Comparison of ENCODE assay signal across 1 cellular context in the genomic region with DNA sequence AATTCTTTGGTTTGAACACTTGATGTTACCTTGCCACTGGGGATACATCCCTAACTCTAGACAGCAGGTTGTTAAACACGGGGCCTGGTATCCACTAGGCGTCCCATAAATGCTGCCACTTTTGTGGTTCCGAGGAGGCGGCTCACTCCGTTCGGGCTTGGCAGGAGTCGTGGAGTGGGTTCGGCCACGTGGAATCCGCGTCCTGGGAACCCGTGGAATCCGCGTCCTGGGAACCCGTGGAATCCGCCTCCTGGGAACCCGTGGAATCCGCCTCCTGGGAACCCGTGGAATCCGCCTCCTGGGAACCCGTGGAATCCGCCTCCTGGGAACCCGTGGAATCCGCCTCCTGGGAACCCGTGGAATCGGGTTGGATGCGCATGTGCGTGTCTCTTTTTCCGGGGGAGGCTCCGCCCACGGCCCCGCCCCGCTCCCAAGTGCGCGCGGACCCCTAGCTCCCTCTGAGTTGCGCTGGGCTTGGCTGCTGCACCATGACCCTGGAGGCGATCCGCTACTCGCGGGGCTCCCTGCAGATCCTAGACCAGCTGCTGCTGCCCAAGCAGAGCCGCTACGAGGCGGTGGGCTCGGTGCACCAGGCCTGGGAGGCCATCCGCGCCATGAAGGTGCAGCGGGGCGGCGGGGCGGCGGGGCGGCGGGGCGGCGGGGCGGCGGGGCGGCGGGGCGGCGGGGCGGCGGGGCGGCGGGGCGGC.
TF ChIP-seq lines count a peak whose summit lies in the region.

A gene (plus strand): TSS at position 422 of the 707 bp plus-strand sequence. CDS start 67 bp downstream, at position 489.

TF ChIP-seq in K562, 482 proteins besides CTCF, POLR2A, EP300 and RAD21 (continued from another document and continues in another):
- TF ChIP-seq, protein P1, sequence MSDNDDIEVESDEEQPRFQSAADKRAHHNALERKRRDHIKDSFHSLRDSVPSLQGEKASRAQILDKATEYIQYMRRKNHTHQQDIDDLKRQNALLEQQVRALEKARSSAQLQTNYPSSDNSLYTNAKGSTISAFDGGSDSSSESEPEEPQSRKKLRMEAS (CRISPR knock-in tag; IDR thresholded peaks at IDR 0.05), result peak; percentile 70; the same call in 1 of the 2 replicates
- TF ChIP-seq, protein P2, sequence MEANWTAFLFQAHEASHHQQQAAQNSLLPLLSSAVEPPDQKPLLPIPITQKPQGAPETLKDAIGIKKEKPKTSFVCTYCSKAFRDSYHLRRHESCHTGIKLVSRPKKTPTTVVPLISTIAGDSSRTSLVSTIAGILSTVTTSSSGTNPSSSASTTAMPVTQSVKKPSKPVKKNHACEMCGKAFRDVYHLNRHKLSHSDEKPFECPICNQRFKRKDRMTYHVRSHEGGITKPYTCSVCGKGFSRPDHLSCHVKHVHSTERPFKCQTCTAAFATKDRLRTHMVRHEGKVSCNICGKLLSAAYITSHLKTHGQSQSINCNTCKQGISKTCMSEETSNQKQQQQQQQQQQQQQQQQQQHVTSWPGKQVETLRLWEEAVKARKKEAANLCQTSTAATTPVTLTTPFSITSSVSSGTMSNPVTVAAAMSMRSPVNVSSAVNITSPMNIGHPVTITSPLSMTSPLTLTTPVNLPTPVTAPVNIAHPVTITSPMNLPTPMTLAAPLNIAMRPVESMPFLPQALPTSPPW (CRISPR knock-in tag; IDR thresholded peaks at IDR 0.05), result peak; percentile 56
- TF ChIP-seq ZNF232 (CRISPR knock-in tag; IDR thresholded peaks at IDR 0.05) (0 out of 2 replicates have a peak, but pooled peaks have one; percentile 35), L3MBTL2 (IDR thresholded peaks at IDR 0.05) (peak; percentile 28; the same call in 1 of the 2 replicates), EP400 (IDR thresholded peaks at IDR 0.05) (peak; percentile 68; the same call in 1 of the 2 replicates), ZSCAN29 (IDR thresholded peaks at IDR 0.05) (peak; percentile 51; the same call in 1 of the 2 replicates), MXI1 (IDR thresholded peaks at IDR 0.05; ENCODE audit: low read depth, low read length) (peak; percentile 12; the same call in 1 of the 2 replicates), KDM1A (IDR thresholded peaks at IDR 0.05) (no peak), CHD1 (IDR thresholded peaks at IDR 0.05; ENCODE audit: low read length) (no peak), FIP1L1 (IDR thresholded peaks at IDR 0.05; ENCODE audit: low read depth, low read length, poor library complexity, severe bottlenecking) (peak; percentile 70), EGR1 (conservative IDR thresholded peaks at IDR 0.05) (peak; percentile 36; the same call in 1 of the 2 replicates), GATAD2A (IDR thresholded peaks at IDR 0.05) (no peak), ZNF436 (CRISPR knock-in tag; IDR thresholded peaks at IDR 0.05) (no peak), NUFIP1 (IDR thresholded peaks at IDR 0.05; ENCODE audit: partially characterized antibody) (no peak), SIX5 (IDR thresholded peaks at IDR 0.05; ENCODE audit: borderline replicate concordance in 1 of 2, insufficient read depth in 1 of 2, low read depth in 1 of 2, low read length in 2 of 2) (no peak), FOXA3 (CRISPR knock-in tag; conservative IDR thresholded peaks at IDR 0.05 in 1 of 2, IDR thresholded peaks at IDR 0.05 in 1 of 2) (0 out of 4 replicates have a peak, but pooled peaks of 1 of the 2 experiments have one; percentile 23), TRIM28 (IDR thresholded peaks at IDR 0.05) (no peak), SAFB (IDR thresholded peaks at IDR 0.05; ENCODE audit: borderline replicate concordance, low read depth, low read length) (peak; percentile 96), TAF15 (IDR thresholded peaks at IDR 0.05; ENCODE audit: low read depth, low read length) (no peak)
- TF ChIP-seq, protein P3, sequence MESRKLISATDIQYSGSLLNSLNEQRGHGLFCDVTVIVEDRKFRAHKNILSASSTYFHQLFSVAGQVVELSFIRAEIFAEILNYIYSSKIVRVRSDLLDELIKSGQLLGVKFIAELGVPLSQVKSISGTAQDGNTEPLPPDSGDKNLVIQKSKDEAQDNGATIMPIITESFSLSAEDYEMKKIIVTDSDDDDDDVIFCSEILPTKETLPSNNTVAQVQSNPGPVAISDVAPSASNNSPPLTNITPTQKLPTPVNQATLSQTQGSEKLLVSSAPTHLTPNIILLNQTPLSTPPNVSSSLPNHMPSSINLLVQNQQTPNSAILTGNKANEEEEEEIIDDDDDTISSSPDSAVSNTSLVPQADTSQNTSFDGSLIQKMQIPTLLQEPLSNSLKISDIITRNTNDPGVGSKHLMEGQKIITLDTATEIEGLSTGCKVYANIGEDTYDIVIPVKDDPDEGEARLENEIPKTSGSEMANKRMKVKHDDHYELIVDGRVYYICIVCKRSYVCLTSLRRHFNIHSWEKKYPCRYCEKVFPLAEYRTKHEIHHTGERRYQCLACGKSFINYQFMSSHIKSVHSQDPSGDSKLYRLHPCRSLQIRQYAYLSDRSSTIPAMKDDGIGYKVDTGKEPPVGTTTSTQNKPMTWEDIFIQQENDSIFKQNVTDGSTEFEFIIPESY (CRISPR knock-in tag; IDR thresholded peaks at IDR 0.05), result peak; percentile 24; the same call in 1 of the 2 replicates
- TF ChIP-seq, protein P4, sequence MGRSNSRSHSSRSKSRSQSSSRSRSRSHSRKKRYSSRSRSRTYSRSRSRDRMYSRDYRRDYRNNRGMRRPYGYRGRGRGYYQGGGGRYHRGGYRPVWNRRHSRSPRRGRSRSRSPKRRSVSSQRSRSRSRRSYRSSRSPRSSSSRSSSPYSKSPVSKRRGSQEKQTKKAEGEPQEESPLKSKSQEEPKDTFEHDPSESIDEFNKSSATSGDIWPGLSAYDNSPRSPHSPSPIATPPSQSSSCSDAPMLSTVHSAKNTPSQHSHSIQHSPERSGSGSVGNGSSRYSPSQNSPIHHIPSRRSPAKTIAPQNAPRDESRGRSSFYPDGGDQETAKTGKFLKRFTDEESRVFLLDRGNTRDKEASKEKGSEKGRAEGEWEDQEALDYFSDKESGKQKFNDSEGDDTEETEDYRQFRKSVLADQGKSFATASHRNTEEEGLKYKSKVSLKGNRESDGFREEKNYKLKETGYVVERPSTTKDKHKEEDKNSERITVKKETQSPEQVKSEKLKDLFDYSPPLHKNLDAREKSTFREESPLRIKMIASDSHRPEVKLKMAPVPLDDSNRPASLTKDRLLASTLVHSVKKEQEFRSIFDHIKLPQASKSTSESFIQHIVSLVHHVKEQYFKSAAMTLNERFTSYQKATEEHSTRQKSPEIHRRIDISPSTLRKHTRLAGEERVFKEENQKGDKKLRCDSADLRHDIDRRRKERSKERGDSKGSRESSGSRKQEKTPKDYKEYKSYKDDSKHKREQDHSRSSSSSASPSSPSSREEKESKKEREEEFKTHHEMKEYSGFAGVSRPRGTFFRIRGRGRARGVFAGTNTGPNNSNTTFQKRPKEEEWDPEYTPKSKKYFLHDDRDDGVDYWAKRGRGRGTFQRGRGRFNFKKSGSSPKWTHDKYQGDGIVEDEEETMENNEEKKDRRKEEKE (IDR thresholded peaks at IDR 0.05; ENCODE audit: borderline replicate concordance in 1 of 2, control insufficient read depth in 1 of 2, low read depth in 2 of 2, low read length in 1 of 2), result no peak
- TF ChIP-seq, protein P5, sequence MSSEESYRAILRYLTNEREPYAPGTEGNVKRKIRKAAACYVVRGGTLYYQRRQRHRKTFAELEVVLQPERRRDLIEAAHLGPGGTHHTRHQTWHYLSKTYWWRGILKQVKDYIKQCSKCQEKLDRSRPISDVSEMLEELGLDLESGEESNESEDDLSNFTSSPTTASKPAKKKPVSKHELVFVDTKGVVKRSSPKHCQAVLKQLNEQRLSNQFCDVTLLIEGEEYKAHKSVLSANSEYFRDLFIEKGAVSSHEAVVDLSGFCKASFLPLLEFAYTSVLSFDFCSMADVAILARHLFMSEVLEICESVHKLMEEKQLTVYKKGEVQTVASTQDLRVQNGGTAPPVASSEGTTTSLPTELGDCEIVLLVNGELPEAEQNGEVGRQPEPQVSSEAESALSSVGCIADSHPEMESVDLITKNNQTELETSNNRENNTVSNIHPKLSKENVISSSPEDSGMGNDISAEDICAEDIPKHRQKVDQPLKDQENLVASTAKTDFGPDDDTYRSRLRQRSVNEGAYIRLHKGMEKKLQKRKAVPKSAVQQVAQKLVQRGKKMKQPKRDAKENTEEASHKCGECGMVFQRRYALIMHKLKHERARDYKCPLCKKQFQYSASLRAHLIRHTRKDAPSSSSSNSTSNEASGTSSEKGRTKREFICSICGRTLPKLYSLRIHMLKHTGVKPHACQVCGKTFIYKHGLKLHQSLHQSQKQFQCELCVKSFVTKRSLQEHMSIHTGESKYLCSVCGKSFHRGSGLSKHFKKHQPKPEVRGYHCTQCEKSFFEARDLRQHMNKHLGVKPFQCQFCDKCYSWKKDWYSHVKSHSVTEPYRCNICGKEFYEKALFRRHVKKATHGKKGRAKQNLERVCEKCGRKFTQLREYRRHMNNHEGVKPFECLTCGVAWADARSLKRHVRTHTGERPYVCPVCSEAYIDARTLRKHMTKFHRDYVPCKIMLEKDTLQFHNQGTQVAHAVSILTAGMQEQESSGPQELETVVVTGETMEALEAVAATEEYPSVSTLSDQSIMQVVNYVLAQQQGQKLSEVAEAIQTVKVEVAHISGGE (CRISPR knock-in tag; IDR thresholded peaks at IDR 0.05), result peak in 1 of 3 experiments; percentile 19; a peak in 1 of 6 replicates
- TF ChIP-seq, protein P6, sequence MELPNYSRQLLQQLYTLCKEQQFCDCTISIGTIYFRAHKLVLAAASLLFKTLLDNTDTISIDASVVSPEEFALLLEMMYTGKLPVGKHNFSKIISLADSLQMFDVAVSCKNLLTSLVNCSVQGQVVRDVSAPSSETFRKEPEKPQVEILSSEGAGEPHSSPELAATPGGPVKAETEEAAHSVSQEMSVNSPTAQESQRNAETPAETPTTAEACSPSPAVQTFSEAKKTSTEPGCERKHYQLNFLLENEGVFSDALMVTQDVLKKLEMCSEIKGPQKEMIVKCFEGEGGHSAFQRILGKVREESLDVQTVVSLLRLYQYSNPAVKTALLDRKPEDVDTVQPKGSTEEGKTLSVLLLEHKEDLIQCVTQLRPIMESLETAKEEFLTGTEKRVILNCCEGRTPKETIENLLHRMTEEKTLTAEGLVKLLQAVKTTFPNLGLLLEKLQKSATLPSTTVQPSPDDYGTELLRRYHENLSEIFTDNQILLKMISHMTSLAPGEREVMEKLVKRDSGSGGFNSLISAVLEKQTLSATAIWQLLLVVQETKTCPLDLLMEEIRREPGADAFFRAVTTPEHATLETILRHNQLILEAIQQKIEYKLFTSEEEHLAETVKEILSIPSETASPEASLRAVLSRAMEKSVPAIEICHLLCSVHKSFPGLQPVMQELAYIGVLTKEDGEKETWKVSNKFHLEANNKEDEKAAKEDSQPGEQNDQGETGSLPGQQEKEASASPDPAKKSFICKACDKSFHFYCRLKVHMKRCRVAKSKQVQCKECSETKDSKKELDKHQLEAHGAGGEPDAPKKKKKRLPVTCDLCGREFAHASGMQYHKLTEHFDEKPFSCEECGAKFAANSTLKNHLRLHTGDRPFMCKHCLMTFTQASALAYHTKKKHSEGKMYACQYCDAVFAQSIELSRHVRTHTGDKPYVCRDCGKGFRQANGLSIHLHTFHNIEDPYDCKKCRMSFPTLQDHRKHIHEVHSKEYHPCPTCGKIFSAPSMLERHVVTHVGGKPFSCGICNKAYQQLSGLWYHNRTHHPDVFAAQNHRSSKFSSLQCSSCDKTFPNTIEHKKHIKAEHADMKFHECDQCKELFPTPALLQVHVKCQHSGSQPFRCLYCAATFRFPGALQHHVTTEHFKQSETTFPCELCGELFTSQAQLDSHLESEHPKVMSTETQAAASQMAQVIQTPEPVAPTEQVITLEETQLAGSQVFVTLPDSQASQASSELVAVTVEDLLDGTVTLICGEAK (IDR thresholded peaks at IDR 0.05), result 0 out of 2 replicates have a peak, but pooled peaks have one; percentile 36
- TF ChIP-seq, protein P6 (CRISPR knock-in tag; IDR thresholded peaks at IDR 0.05), result no peak
- TF ChIP-seq, protein P7, sequence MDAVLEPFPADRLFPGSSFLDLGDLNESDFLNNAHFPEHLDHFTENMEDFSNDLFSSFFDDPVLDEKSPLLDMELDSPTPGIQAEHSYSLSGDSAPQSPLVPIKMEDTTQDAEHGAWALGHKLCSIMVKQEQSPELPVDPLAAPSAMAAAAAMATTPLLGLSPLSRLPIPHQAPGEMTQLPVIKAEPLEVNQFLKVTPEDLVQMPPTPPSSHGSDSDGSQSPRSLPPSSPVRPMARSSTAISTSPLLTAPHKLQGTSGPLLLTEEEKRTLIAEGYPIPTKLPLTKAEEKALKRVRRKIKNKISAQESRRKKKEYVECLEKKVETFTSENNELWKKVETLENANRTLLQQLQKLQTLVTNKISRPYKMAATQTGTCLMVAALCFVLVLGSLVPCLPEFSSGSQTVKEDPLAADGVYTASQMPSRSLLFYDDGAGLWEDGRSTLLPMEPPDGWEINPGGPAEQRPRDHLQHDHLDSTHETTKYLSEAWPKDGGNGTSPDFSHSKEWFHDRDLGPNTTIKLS (IDR thresholded peaks at IDR 0.05; ENCODE audit: borderline replicate concordance, low read depth), result peak; percentile 24; the same call in 1 of the 2 replicates
- TF ChIP-seq, protein P8, sequence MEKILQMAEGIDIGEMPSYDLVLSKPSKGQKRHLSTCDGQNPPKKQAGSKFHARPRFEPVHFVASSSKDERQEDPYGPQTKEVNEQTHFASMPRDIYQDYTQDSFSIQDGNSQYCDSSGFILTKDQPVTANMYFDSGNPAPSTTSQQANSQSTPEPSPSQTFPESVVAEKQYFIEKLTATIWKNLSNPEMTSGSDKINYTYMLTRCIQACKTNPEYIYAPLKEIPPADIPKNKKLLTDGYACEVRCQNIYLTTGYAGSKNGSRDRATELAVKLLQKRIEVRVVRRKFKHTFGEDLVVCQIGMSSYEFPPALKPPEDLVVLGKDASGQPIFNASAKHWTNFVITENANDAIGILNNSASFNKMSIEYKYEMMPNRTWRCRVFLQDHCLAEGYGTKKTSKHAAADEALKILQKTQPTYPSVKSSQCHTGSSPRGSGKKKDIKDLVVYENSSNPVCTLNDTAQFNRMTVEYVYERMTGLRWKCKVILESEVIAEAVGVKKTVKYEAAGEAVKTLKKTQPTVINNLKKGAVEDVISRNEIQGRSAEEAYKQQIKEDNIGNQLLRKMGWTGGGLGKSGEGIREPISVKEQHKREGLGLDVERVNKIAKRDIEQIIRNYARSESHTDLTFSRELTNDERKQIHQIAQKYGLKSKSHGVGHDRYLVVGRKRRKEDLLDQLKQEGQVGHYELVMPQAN (IDR thresholded peaks at IDR 0.05; ENCODE audit: borderline replicate concordance), result no peak
